Comparison of ENCODE assay signal across 9 cellular contexts in genomic region chr11:128342511-128343133, GRCh38.
DNase-seq lines count a peak whose midpoint lies in the region; ATAC-seq and TF ChIP-seq lines count a peak whose summit lies in the region.
"Had no signal": no experiment of that assay in that cellular context is flagged by ENCODE, and none has a peak within 500 bp of the region (broad histone marks: within the 10 kb centered on the region; RNA-seq: fewer than 3 reads in every experiment).

No MANE protein-coding gene starts in this region.

- H3K9me3 Mint-ChIP-seq in CD8-positive, alpha-beta T cell, result no peaks in the 10 kb centered on the region
- no peaks in the 10 kb centered on the region for H3K9me3 Mint-ChIP-seq in natural killer cell

- H3K4me1 ChIP-seq in CD8-positive, alpha-beta T cell (ENCODE audit: insufficient read depth, low read length), result peaks cover 59% of the 10 kb centered on the region

- peak; percentile 68 for ATAC-seq in CD8-positive, alpha-beta T cell
- ATAC-seq in GM19468 (IDR thresholded peaks at IDR 0.05; ENCODE audit: extremely low read depth, unreplicated experiment) (peak; percentile 56), HG03575 (IDR thresholded peaks at IDR 0.05; ENCODE audit: extremely low read depth, insufficient number of reproducible peaks, low FRiP score, unreplicated experiment) (peak; percentile 83), natural killer cell (peak in 2 of 3 donors; percentile 26 to 45)
- ATAC-seq: HCT116 had no signal

- H3K36me3 ChIP-seq in CD8-positive, alpha-beta T cell (ENCODE audit: insufficient read depth, low read length), result no peaks in the 10 kb centered on the region

- H3K4me3 ChIP-seq in CD8-positive, alpha-beta T cell (ENCODE audit: low read depth, low read length), result peak overlapping the region; percentile 43
- H3K4me3 ChIP-seq in choroid plexus epithelial cell (ENCODE audit: low read depth, low read length), result no peak overlapping the region

- CTCF ChIA-PET in CD8-positive, alpha-beta T cell (lab: Charles Lee), result interaction anchor here (0.7 to 3.2 kb wide), 8 partner anchors 19 to 289 kb away, joined by 3 to 13 read pairs (median 4); no protein-coding TSS in a partner anchor

- POLR2A ChIA-PET in CD8-positive, alpha-beta T cell (lab: Charles Lee), result interaction anchor here (0.9 to 2.8 kb wide), 8 partner anchors 8 to 126 kb away, joined by 3 to 16 read pairs (median 4); no protein-coding TSS in a partner anchor

- peak overlapping the region; percentile 68 for H3K27ac ChIP-seq in CD8-positive, alpha-beta T cell (ENCODE audit: low read depth, low read length)

- peak in 5 of 7 experiments; percentile 21 to 74 (median 46) for DNase-seq in CD8-positive, alpha-beta T cell
- DNase-seq in T-helper 1 cell (peak; percentile 21 to 90 (median 37)), choroid plexus epithelial cell (ENCODE audit: low read depth) (peak; percentile 88), natural killer cell (no peak), nucleus accumbens (lab: John Stamatoyannopoulos, UW) (no peak), KBM-7 (no peak)

- intact Hi-C loops in CD8-positive, alpha-beta T cell (cut with DNase I, micrococcal nuclease), result loop anchor here (2.0 to 5.0 kb wide), 2 partner anchors 14 to 35 kb away; no protein-coding TSS in a partner anchor
- intact Hi-C loops in natural killer cell (cut with micrococcal nuclease), result loop anchor here (5.0 kb wide), 1 partner anchor 80 kb away; no protein-coding TSS in a partner anchor

- H3K9me3 ChIP-seq in CD8-positive, alpha-beta T cell (ENCODE audit: low read length), result no peaks in the 10 kb centered on the region

- no peaks in the 10 kb centered on the region for H3K27me3 Mint-ChIP-seq in CD8-positive, alpha-beta T cell (ENCODE audit: low read depth)
- H3K27me3 Mint-ChIP-seq in natural killer cell (ENCODE audit: low read depth in 2 of 2), result peaks cover 0 to 2% of the 10 kb centered on the region in 2 donors

- in situ Hi-C loops in KBM-7 (cut with MboI; ENCODE audit: low pct_unique_long_range_greater_than_20kb, low sequenced_read_pairs), result no loop called here

- H3K27me3 ChIP-seq in CD8-positive, alpha-beta T cell (ENCODE audit: insufficient read depth, low read length), result no peaks in the 10 kb centered on the region

- peaks cover 79% of the 10 kb centered on the region for H3K4me1 Mint-ChIP-seq in CD8-positive, alpha-beta T cell (ENCODE audit: low read depth)
- H3K4me1 Mint-ChIP-seq in natural killer cell, result peaks cover 22 to 26% of the 10 kb centered on the region in 2 donors

- H3K36me3 Mint-ChIP-seq in CD8-positive, alpha-beta T cell, result no peaks in the 10 kb centered on the region
- no peaks in the 10 kb centered on the region for H3K36me3 Mint-ChIP-seq in natural killer cell

- peak overlapping the region; percentile 97 for H3K27ac Mint-ChIP-seq in CD8-positive, alpha-beta T cell
- H3K27ac Mint-ChIP-seq in natural killer cell, result no peak overlapping the region

- no peak overlapping the region for H3K4me3 Mint-ChIP-seq in CD8-positive, alpha-beta T cell
- no peak overlapping the region for H3K4me3 Mint-ChIP-seq in natural killer cell

- TF ChIP-seq CTCF in CD8-positive, alpha-beta T cell (IDR thresholded peaks at IDR 0.05), result no peak
- TF ChIP-seq CTCF in choroid plexus epithelial cell (conservative IDR thresholded peaks at IDR 0.05; ENCODE audit: low read depth, low read length), result no peak
- TF ChIP-seq CTCF in natural killer cell (IDR thresholded peaks at IDR 0.05), result no peak

Comparison
In these comparisons a context has a peak if more than half of its experiments do, and no peak if none do; other contexts are left out.
1. DNase-seq: peak in CD8-positive, alpha-beta T cell (5 of 7), T-helper 1 cell (5 of 5) and choroid plexus epithelial cell (single experiment); none in natural killer cell (single experiment), nucleus accumbens (0 of 56) and KBM-7 (single experiment).
2. Peak in every context shown above with its lines, with median percentiles within 50 percentile points of each other: ATAC-seq.